Comparison of ENCODE assay signal across 1 cellular context in genomic region chr18:676747-677544, GRCh38.
TF ChIP-seq lines count a peak whose summit lies in the region.

No MANE protein-coding gene starts in this region.

TF ChIP-seq in HepG2, 621 proteins besides CTCF, POLR2A, EP300 and RAD21:
- TF ChIP-seq RBM22 (optimal IDR thresholded peaks at IDR 0.05; ENCODE audit: low read length), result peak; percentile 48
- TF ChIP-seq ZNF468 (CRISPR knock-in tag; IDR thresholded peaks at IDR 0.05), result no peak
